Comparison of ENCODE assay signal across 1 cellular context in the genomic region with DNA sequence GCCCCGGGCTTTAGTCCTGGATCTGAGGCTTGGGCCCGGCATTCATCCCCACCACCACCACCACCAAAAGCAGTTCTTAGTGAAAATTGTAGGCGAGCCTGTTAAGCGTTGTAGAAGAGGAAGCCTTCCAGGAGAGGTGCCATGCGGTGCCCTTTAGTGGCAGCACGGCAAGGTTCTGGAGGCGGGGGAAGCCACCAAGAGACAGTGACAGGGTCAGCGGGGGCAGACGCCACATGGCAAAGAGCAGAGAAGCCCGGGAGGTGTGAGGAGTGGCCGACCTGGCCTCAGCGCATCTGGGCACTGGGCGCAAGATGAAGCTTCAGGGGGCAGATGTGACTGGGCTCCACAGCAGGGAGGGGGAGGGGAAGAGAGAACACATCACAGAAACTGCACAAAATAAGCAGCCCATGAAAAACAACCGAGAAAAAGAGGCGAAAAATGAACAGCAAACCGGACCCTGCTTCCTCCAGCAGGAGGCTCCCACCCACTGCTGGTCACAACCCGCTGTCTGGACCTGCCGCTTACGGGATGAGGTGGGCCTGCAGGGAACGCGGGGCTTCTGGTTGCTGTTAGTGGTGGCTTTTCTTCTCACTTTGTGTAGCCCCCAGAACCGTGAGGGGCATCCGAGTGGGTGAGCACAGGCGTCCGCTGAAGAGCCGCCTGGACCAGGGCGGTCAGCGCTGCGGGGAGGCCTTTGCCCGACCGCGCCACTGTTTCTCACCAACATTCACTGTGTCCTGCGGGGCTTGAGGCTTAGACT.
A peak's percentile ranks its signal among the peaks of the same experiment; 100 is the strongest.
TF ChIP-seq lines count a peak whose summit lies in the region.

No MANE protein-coding gene starts in this region.

TF ChIP-seq in K562, 482 proteins besides CTCF, POLR2A, EP300 and RAD21:
- TF ChIP-seq, protein P1, sequence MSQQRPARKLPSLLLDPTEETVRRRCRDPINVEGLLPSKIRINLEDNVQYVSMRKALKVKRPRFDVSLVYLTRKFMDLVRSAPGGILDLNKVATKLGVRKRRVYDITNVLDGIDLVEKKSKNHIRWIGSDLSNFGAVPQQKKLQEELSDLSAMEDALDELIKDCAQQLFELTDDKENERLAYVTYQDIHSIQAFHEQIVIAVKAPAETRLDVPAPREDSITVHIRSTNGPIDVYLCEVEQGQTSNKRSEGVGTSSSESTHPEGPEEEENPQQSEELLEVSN (IDR thresholded peaks at IDR 0.05; ENCODE audit: borderline replicate concordance in 1 of 2, extremely low read depth in 1 of 2, insufficient read depth in 1 of 2, insufficient read length in 1 of 2, low read depth in 1 of 2, low read length in 1 of 2, poor library complexity in 1 of 2, severe bottlenecking in 1 of 2) = peak in 1 of 2 experiments; percentile 26
- TF ChIP-seq RB1 (IDR thresholded peaks at IDR 0.05; ENCODE audit: low read depth) (0 out of 2 replicates have a peak, but pooled peaks have one; percentile 18), ARID2 (IDR thresholded peaks at IDR 0.05) (peak; percentile 29; the same call in 1 of the 2 replicates), ELF1 (tag; IDR thresholded peaks at IDR 0.05) (no peak), POLR2AphosphoS2 (IDR thresholded peaks at IDR 0.05; ENCODE audit: low read length) (no peak)
- TF ChIP-seq, protein P2, sequence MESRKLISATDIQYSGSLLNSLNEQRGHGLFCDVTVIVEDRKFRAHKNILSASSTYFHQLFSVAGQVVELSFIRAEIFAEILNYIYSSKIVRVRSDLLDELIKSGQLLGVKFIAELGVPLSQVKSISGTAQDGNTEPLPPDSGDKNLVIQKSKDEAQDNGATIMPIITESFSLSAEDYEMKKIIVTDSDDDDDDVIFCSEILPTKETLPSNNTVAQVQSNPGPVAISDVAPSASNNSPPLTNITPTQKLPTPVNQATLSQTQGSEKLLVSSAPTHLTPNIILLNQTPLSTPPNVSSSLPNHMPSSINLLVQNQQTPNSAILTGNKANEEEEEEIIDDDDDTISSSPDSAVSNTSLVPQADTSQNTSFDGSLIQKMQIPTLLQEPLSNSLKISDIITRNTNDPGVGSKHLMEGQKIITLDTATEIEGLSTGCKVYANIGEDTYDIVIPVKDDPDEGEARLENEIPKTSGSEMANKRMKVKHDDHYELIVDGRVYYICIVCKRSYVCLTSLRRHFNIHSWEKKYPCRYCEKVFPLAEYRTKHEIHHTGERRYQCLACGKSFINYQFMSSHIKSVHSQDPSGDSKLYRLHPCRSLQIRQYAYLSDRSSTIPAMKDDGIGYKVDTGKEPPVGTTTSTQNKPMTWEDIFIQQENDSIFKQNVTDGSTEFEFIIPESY (CRISPR knock-in tag; IDR thresholded peaks at IDR 0.05) = peak; percentile 77
- TF ChIP-seq, protein P3, sequence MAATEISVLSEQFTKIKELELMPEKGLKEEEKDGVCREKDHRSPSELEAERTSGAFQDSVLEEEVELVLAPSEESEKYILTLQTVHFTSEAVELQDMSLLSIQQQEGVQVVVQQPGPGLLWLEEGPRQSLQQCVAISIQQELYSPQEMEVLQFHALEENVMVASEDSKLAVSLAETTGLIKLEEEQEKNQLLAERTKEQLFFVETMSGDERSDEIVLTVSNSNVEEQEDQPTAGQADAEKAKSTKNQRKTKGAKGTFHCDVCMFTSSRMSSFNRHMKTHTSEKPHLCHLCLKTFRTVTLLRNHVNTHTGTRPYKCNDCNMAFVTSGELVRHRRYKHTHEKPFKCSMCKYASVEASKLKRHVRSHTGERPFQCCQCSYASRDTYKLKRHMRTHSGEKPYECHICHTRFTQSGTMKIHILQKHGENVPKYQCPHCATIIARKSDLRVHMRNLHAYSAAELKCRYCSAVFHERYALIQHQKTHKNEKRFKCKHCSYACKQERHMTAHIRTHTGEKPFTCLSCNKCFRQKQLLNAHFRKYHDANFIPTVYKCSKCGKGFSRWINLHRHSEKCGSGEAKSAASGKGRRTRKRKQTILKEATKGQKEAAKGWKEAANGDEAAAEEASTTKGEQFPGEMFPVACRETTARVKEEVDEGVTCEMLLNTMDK (IDR thresholded peaks at IDR 0.05; ENCODE audit: borderline replicate concordance, insufficient read depth, low read depth, low read length, poor library complexity, severe bottlenecking) = peak; percentile 62
- TF ChIP-seq, protein P4, sequence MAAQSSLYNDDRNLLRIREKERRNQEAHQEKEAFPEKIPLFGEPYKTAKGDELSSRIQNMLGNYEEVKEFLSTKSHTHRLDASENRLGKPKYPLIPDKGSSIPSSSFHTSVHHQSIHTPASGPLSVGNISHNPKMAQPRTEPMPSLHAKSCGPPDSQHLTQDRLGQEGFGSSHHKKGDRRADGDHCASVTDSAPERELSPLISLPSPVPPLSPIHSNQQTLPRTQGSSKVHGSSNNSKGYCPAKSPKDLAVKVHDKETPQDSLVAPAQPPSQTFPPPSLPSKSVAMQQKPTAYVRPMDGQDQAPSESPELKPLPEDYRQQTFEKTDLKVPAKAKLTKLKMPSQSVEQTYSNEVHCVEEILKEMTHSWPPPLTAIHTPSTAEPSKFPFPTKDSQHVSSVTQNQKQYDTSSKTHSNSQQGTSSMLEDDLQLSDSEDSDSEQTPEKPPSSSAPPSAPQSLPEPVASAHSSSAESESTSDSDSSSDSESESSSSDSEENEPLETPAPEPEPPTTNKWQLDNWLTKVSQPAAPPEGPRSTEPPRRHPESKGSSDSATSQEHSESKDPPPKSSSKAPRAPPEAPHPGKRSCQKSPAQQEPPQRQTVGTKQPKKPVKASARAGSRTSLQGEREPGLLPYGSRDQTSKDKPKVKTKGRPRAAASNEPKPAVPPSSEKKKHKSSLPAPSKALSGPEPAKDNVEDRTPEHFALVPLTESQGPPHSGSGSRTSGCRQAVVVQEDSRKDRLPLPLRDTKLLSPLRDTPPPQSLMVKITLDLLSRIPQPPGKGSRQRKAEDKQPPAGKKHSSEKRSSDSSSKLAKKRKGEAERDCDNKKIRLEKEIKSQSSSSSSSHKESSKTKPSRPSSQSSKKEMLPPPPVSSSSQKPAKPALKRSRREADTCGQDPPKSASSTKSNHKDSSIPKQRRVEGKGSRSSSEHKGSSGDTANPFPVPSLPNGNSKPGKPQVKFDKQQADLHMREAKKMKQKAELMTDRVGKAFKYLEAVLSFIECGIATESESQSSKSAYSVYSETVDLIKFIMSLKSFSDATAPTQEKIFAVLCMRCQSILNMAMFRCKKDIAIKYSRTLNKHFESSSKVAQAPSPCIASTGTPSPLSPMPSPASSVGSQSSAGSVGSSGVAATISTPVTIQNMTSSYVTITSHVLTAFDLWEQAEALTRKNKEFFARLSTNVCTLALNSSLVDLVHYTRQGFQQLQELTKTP (IDR thresholded peaks at IDR 0.05; ENCODE audit: low read depth in 1 of 2, partially characterized antibody in 2 of 2) = no peak
TF ChIP-seq in K562: peak in this region for 5.
